ENCODE assay signal across 8 cellular contexts in the genomic region with DNA sequence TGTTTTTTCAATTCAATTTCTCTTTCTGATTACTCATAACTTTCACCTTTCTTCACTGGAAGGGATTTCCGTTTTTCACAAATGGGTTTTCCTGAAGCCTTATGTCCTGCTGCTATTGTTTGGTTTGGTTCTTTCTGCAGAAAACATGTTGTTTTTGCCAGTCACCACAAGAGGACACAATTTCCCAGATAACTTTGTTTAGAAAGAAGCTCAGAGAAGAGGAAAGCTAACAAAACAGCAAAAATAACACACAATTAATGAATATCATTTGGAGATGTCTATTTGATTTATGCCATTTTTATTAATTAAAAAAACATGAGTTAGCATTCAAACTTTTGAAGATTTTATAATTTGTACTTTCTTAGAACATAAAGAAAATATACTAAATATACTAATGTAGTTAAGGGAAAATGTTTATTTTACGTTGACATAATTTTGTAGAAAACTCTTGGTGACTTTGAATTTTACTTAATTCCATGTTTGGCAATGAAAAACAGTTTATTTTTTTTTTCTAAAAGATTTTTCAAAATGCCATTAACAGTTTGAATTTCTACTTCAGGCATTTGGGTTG. TPM values are rescaled to one million over a fixed set of nuclear protein-coding genes. Genes with fewer than 3 reads are reported as not detected.
DNase-seq lines count a peak whose midpoint lies in the region; ATAC-seq, FAIRE-seq and TF ChIP-seq lines count a peak whose summit lies in the region.

No MANE protein-coding gene starts in this region.

- TF ChIP-seq CTCF in heart right ventricle (IDR thresholded peaks at IDR 0.05) (peak in 8 of 9 donors; percentile 9 to 66 (median 48)), OCI-LY7 (conservative IDR thresholded peaks at IDR 0.05; ENCODE audit: low read length) (peak; percentile 78), esophagus muscularis mucosa (IDR thresholded peaks at IDR 0.05) (peak; percentile 29 to 54 (median 37))

- H3K9me3 ChIP-seq in heart right ventricle (no peaks in the 10 kb centered on the region), right cardiac atrium (ENCODE audit: control insufficient read depth, low read length) (no peaks in the 10 kb centered on the region), OCI-LY7 (ENCODE audit: low read length) (no peaks in the 10 kb centered on the region), esophagus muscularis mucosa (no peaks in the 10 kb centered on the region)

- CTCF ChIA-PET in OCI-LY7 (lab: Charles Lee; ENCODE audit: unreplicated experiment), result no interaction called here
- CTCF ChIA-PET in activated naive CD4-positive, alpha-beta T cell treated with anti-CD3 and anti-CD28 coated beads, Interleukin-2, amount 10 ng/mL, durations not matched to agents 7 days and 5 days (lab: Charles Lee), result no interaction called here

- peaks cover 0 to 18% (median 11%) of the 10 kb centered on the region in 9 donors for H3K4me1 ChIP-seq in heart right ventricle
- no peaks in the 10 kb centered on the region for H3K4me1 ChIP-seq in right cardiac atrium (ENCODE audit: control insufficient read depth, insufficient read depth, low read length)
- no peaks in the 10 kb centered on the region for H3K4me1 ChIP-seq in OCI-LY7 (ENCODE audit: insufficient read depth, low read length, poor library complexity, severe bottlenecking)
- peaks cover 8 to 19% (median 15%) of the 10 kb centered on the region in 4 donors for H3K4me1 ChIP-seq in esophagus muscularis mucosa

- H2AFZ ChIP-seq in OCI-LY7 (ENCODE audit: low read length), result no peak overlapping the region

- H3K27me3 ChIP-seq in heart right ventricle, result peaks cover 9 to 84% (median 66%) of the 10 kb centered on the region in 7 donors
- H3K27me3 ChIP-seq in right cardiac atrium (ENCODE audit: control insufficient read depth, insufficient read depth), result no peaks in the 10 kb centered on the region
- H3K27me3 ChIP-seq in esophagus muscularis mucosa, result peaks cover 0 to 32% (median 8%) of the 10 kb centered on the region in 4 donors

- no peaks in the 10 kb centered on the region for H3K9me3 Mint-ChIP-seq in stimulated activated naive B cell treated with anti-CD40 and anti-IgM and Interleukin-4, amounts not matched to agents 10 μg/mL and 1 μg/mL and 100 μg/mL, for 72 hours
- no peaks in the 10 kb centered on the region for H3K9me3 Mint-ChIP-seq in activated naive CD4-positive, alpha-beta T cell treated with anti-CD3 and anti-CD28 coated beads, Interleukin-2, amount 10 ng/mL, durations not matched to agents 7 days and 5 days

- H3K36me3 ChIP-seq in heart right ventricle, result no peaks in the 10 kb centered on the region
- H3K36me3 ChIP-seq in OCI-LY7 (ENCODE audit: insufficient read depth, low read length), result no peaks in the 10 kb centered on the region
- H3K36me3 ChIP-seq in esophagus muscularis mucosa, result no peaks in the 10 kb centered on the region

- intact Hi-C loops in heart right ventricle (cut with DNase I) (loop anchor here in 4 of 10 donors (5.0 to 10.0 kb wide), 2 partner anchors 540 to 543 kb away; no protein-coding TSS in a partner anchor), right cardiac atrium (cut with DNase I) (loop anchor here in 1 of 4 donors (10.0 kb wide), 1 partner anchor 543 kb away; no protein-coding TSS in a partner anchor), OCI-LY7 (cut with micrococcal nuclease; ENCODE audit: unreplicated experiment) (no loop called here), esophagus muscularis mucosa (cut with DNase I) (loop anchor here (10.0 kb wide), 1 partner anchor 373 kb away; no protein-coding TSS in a partner anchor)

- 48 to 50% methylated on average over 2 of the region's 2 CpGs for WGBS in heart right ventricle, 2 donors
- 43% methylated on average over 2 of the region's 2 CpGs for WGBS in right cardiac atrium
- WGBS in esophagus muscularis mucosa, result 48% methylated on average over 2 of the region's 2 CpGs

- no peak for FAIRE-seq in urothelium cell line (lab: Jason Lieb, UNC)

- peaks cover 52 to 70% of the 10 kb centered on the region in 2 donors for H3K27me3 Mint-ChIP-seq in stimulated activated naive B cell treated with anti-CD40 and anti-IgM and Interleukin-4, amounts not matched to agents 10 μg/mL and 1 μg/mL and 100 μg/mL, for 72 hours
- peaks cover 32% of the 10 kb centered on the region for H3K27me3 Mint-ChIP-seq in activated naive CD4-positive, alpha-beta T cell treated with anti-CD3 and anti-CD28 coated beads, Interleukin-2, amount 10 ng/mL, durations not matched to agents 7 days and 5 days

- H4K20me1 ChIP-seq in OCI-LY7 (ENCODE audit: insufficient read depth, low read length), result no peaks in the 10 kb centered on the region; the same call in 1 of the 2 replicates

- H3K27ac Mint-ChIP-seq in stimulated activated naive B cell treated with anti-CD40 and anti-IgM and Interleukin-4, amounts not matched to agents 10 μg/mL and 1 μg/mL and 100 μg/mL, for 72 hours, result no peak overlapping the region
- no peak overlapping the region for H3K27ac Mint-ChIP-seq in activated naive CD4-positive, alpha-beta T cell treated with anti-CD3 and anti-CD28 coated beads, Interleukin-2, amount 10 ng/mL, durations not matched to agents 7 days and 5 days

- POLR2A ChIA-PET in OCI-LY7 (lab: Charles Lee), result no interaction called here

- no TSS peak for BruUV-seq in OCI-LY7 (replicated peaks; lab: Mats Ljungman, UMichigan)

- H3K4me3 Mint-ChIP-seq in stimulated activated naive B cell treated with anti-CD40 and anti-IgM and Interleukin-4, amounts not matched to agents 10 μg/mL and 1 μg/mL and 100 μg/mL, for 72 hours, result no peak overlapping the region
- no peak overlapping the region for H3K4me3 Mint-ChIP-seq in activated naive CD4-positive, alpha-beta T cell treated with anti-CD3 and anti-CD28 coated beads, Interleukin-2, amount 10 ng/mL, durations not matched to agents 7 days and 5 days

- DNase-seq in heart right ventricle, result no peak
- no peak for DNase-seq in right cardiac atrium
- DNase-seq in OCI-LY7 (ENCODE audit: low spot score), result peak; percentile 1
- no peak for DNase-seq in esophagus muscularis mucosa (ENCODE audit: extremely low spot score)
- DNase-seq in urothelium cell line (ENCODE audit: low spot score), result peak; percentile 31
- DNase-seq in stimulated activated naive B cell treated with anti-CD40 and anti-IgM and Interleukin-4, amounts not matched to agents 10 μg/mL and 1 μg/mL and 100 μg/mL, for 72 hours, result no peak
- DNase-seq in activated naive CD4-positive, alpha-beta T cell treated with anti-CD3 and anti-CD28 coated beads, Interleukin-2, amount 10 ng/mL, durations not matched to agents 7 days and 5 days, result no peak

- no peak overlapping the region for H3K4me2 ChIP-seq in OCI-LY7 (ENCODE audit: low read length)

- H3K36me3 Mint-ChIP-seq in stimulated activated naive B cell treated with anti-CD40 and anti-IgM and Interleukin-4, amounts not matched to agents 10 μg/mL and 1 μg/mL and 100 μg/mL, for 72 hours, result no peaks in the 10 kb centered on the region
- no peaks in the 10 kb centered on the region for H3K36me3 Mint-ChIP-seq in activated naive CD4-positive, alpha-beta T cell treated with anti-CD3 and anti-CD28 coated beads, Interleukin-2, amount 10 ng/mL, durations not matched to agents 7 days and 5 days

- ATAC-seq in heart right ventricle (no peak), right cardiac atrium (no peak), GM18505 (IDR thresholded peaks at IDR 0.05; ENCODE audit: unreplicated experiment) (no peak)
- ATAC-seq in stimulated activated naive B cell treated with anti-CD40 and anti-IgM and Interleukin-4, amounts not matched to agents 10 μg/mL and 1 μg/mL and 100 μg/mL, for 72 hours (replicated peaks), result no peak

- peaks cover 4 to 5% of the 10 kb centered on the region in 2 donors for H3K4me1 Mint-ChIP-seq in stimulated activated naive B cell treated with anti-CD40 and anti-IgM and Interleukin-4, amounts not matched to agents 10 μg/mL and 1 μg/mL and 100 μg/mL, for 72 hours
- H3K4me1 Mint-ChIP-seq in activated naive CD4-positive, alpha-beta T cell treated with anti-CD3 and anti-CD28 coated beads, Interleukin-2, amount 10 ng/mL, durations not matched to agents 7 days and 5 days, result no peaks in the 10 kb centered on the region

- no peaks in the 10 kb centered on the region for H3K9me2 ChIP-seq in OCI-LY7 (ENCODE audit: insufficient read depth, low read length)

- H3K27ac ChIP-seq in heart right ventricle (no peak overlapping the region), right cardiac atrium (ENCODE audit: low read length) (no peak overlapping the region), OCI-LY7 (ENCODE audit: low read depth, low read length, poor library complexity, severe bottlenecking) (no peak overlapping the region), esophagus muscularis mucosa (replicated peaks in 1 of 4) (no peak overlapping the region)

- TF ChIP-seq EP300 in esophagus muscularis mucosa (IDR thresholded peaks at IDR 0.05), result no peak

- H3K4me3 ChIP-seq in heart right ventricle (no peak overlapping the region), right cardiac atrium (ENCODE audit: low read length) (no peak overlapping the region), OCI-LY7 (ENCODE audit: low read depth, low read length, poor library complexity, severe bottlenecking) (no peak overlapping the region), esophagus muscularis mucosa (no peak overlapping the region)

- TF ChIP-seq POLR2A in esophagus muscularis mucosa (IDR thresholded peaks at IDR 0.05; ENCODE audit: low read depth), result no peak
- TF ChIP-seq POLR2A in GM18505 (IDR thresholded peaks at IDR 0.05; ENCODE audit: borderline replicate concordance, extremely low read depth, insufficient read depth, insufficient read length), result no peak

- H3K79me2 ChIP-seq in OCI-LY7 (ENCODE audit: insufficient read depth, low read depth, low read length), result no peaks in the 10 kb centered on the region

RNA-seq across cellular contexts. Expression of gene TWIST1, which starts 4.7 kb away (rescaled TPM):
- total RNA-seq in heart right ventricle (1 to 10 TPM in 7 of 10 donors, under 1 TPM in 3; 0.45 to 3.5 (median 1.3) TPM), right cardiac atrium (1 to 10 TPM; 2.3 to 4.4 (median 3.2) TPM), OCI-LY7 (2022) (not detected in 2 replicates), esophagus muscularis mucosa (10 to 100 TPM; 15.6 to 18.3 (median 16.1) TPM)
- polyA plus RNA-seq in heart right ventricle (1 to 10 TPM; 3.2 to 3.4 TPM), right cardiac atrium (3.6 TPM)
- not detected in 2 replicates for total RNA-seq in OCI-LY7 (2014; rRNA removed; shearing (Covaris generic))

RNA-seq across cellular contexts. Expression of gene FERD3L, which starts 23.1 kb away (rescaled TPM):
- total RNA-seq in heart right ventricle (not detected), right cardiac atrium (not detected), OCI-LY7 (2022) (not detected in 2 replicates), esophagus muscularis mucosa (not detected)
- polyA plus RNA-seq in heart right ventricle (under 1 TPM in 1 of 2 donors, not detected in 1; 0.09 TPM), right cardiac atrium (not detected)
- not detected in 2 replicates for total RNA-seq in OCI-LY7 (2014; rRNA removed; shearing (Covaris generic))

Comparison
In these comparisons a context has a peak if more than half of its experiments do, and no peak if none do; other contexts are left out.
1. DNase-seq: peak in OCI-LY7 (single experiment) and urothelium cell line (single experiment); none in heart right ventricle (0 of 2), right cardiac atrium (0 of 3), esophagus muscularis mucosa (single experiment), stimulated activated naive B cell treated with anti-CD40 and anti-IgM and Interleukin-4, amounts not matched to agents 10 μg/mL and 1 μg/mL and 100 μg/mL, for 72 hours (single experiment) and activated naive CD4-positive, alpha-beta T cell treated with anti-CD3 and anti-CD28 coated beads, Interleukin-2, amount 10 ng/mL, durations not matched to agents 7 days and 5 days (single experiment).
2. Peak in every context shown above with its lines, with median percentiles within 50 percentile points of each other: CTCF ChIP-seq.